In the genomic region with DNA sequence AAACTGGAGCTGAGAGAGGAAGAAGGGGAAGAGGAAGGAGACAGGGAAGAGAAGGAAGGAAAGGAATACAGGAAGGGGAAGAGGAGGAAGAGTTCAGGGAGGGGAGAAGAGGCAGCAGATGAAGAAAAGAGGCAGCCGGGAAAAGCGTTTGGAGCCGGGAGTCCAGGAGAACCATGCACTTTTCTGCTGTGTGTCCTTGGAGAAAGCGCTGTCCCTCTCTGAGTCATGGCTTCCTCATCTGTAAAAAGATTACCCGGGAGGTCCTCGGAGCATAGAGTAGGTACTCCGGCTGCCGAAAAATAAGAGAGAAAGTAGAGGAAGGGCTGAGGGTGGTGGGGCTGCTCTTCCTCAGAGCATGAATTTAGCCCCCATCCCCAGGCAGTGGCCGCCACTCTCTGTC, we compare ENCODE assay signal across 17 cellular contexts.
DNase-seq lines count a peak whose midpoint lies in the region; ATAC-seq, FAIRE-seq and TF ChIP-seq lines count a peak whose summit lies in the region.
"Had no signal": no experiment of that assay in that cellular context is flagged by ENCODE, and none has a peak within 500 bp of the region (broad histone marks: within the 10 kb centered on the region; RNA-seq: fewer than 3 reads in every experiment).

No MANE protein-coding gene starts in this region.

- TF ChIP-seq POLR2A in upper lobe of left lung (IDR thresholded peaks at IDR 0.05): no peak

- H4K91ac ChIP-seq in neuronal stem cell (ENCODE audit: low read depth, low read length, poor library complexity): no peak overlapping the region

- no peaks in the 10 kb centered on the region for H3K9me3 ChIP-seq in HEK293 (ENCODE audit: control insufficient read depth, insufficient read depth, low read depth, low read length)
- H3K9me3 ChIP-seq in neuronal stem cell (replicated peaks in 1 of 2; ENCODE audit: control insufficient read depth in 2 of 2, insufficient read depth in 1 of 2, low read depth in 1 of 2, low read length in 2 of 2): no peaks in the 10 kb centered on the region
- H3K9me3 ChIP-seq in upper lobe of left lung: peaks cover 0 to 9% (median 5%) of the 10 kb centered on the region in 4 donors
- no peaks in the 10 kb centered on the region for H3K9me3 ChIP-seq in pancreas
- H3K9me3 ChIP-seq: HAP-1 had no signal

- H4K8ac ChIP-seq in neuronal stem cell (ENCODE audit: low read depth, low read length): no peak overlapping the region

- intact Hi-C loops in left cardiac atrium (cut with DNase I): no loop called here
- intact Hi-C loops in pancreas (cut with DNase I): no loop called here

- H3K14ac ChIP-seq in neuronal stem cell (ENCODE audit: low read length): no peak overlapping the region

- DNase-seq in mesothelial cell of epicardium (ENCODE audit: low spot score in 2 of 2, unreplicated experiment in 2 of 2) (no peak), neuronal stem cell (ENCODE audit: low spot score) (no peak), left cardiac atrium (no peak), upper lobe of left lung (no peak), pancreas (no peak)
- DNase-seq: AML-193; Caco-2; CD4-positive, alpha-beta T cell; DMS153; DMS79; GDM1 had no signal

- no peak for TF ChIP-seq EP300 in upper lobe of left lung (IDR thresholded peaks at IDR 0.05)

- H3K9me3 Mint-ChIP-seq in brain: peaks cover 0 to 21% (median 8%) of the 10 kb centered on the region in 5 experiments
- H3K9me3 Mint-ChIP-seq in mesothelial cell of epicardium: peaks cover 4% of the 10 kb centered on the region

- peak overlapping the region; percentile 33 for H2AK5ac ChIP-seq in neuronal stem cell (ENCODE audit: low read depth, low read length)

- peak overlapping the region in 3 of 5 experiments; percentile 42 to 94 (median 90) for H3K27ac Mint-ChIP-seq in brain
- H3K27ac Mint-ChIP-seq in mesothelial cell of epicardium: peak overlapping the region; percentile 28
- H3K27ac Mint-ChIP-seq: CD4-positive, alpha-beta T cell had no signal

- H3K79me1 ChIP-seq in neuronal stem cell (ENCODE audit: low read depth, low read length): no peaks in the 10 kb centered on the region

- no peak overlapping the region for H3K4me3 ChIP-seq in HEK293 (ENCODE audit: low read depth, low read length)
- no peak overlapping the region for H3K4me3 ChIP-seq in neuronal stem cell (ENCODE audit: low read length in 2 of 2)
- no peak overlapping the region for H3K4me3 ChIP-seq in upper lobe of left lung
- no peak overlapping the region for H3K4me3 ChIP-seq in pancreas
- H3K4me3 ChIP-seq: HAP-1 had no signal

- H3K4me1 Mint-ChIP-seq in brain: peaks cover 70% of the 10 kb centered on the region
- peaks cover 52% of the 10 kb centered on the region for H3K4me1 Mint-ChIP-seq in mesothelial cell of epicardium

- H2BK5ac ChIP-seq in neuronal stem cell (ENCODE audit: low read length): no peak overlapping the region

- no peak overlapping the region for H3K9ac ChIP-seq in neuronal stem cell (ENCODE audit: low read depth, low read length, poor library complexity)

- ATAC-seq in left cardiac atrium (no peak), upper lobe of left lung (ENCODE audit: low FRiP score in 2 of 2) (no peak), pancreas (no peak), HG03571 (IDR thresholded peaks at IDR 0.05; ENCODE audit: unreplicated experiment) (no peak)

- H3K27me3 Mint-ChIP-seq in brain (peaks cover 6% of the 10 kb centered on the region), mesothelial cell of epicardium (ENCODE audit: low read depth) (peaks cover 13% of the 10 kb centered on the region)

- peak overlapping the region; percentile 1 for H3K4ac ChIP-seq in neuronal stem cell (ENCODE audit: low read length)

- no CpG with 5 or more reads among the region's 9 CpGs for WGBS in neuronal stem cell (ENCODE audit: extremely low coverage in 2 of 2, insufficient read length in 2 of 2, insufficient replicate concordance in 1 of 2), 2 donors
- 74 to 77% methylated on average over 9 of the region's 9 CpGs for WGBS in upper lobe of left lung, 2 donors
- WGBS in pancreas, 2 donors: 68 to 76% methylated on average over 9 of the region's 9 CpGs

- peak overlapping the region; percentile 63 for H3K18ac ChIP-seq in neuronal stem cell (ENCODE audit: low read length)

- TF ChIP-seq CTCF in HEK293 (tag by site-specific recombination; IDR thresholded peaks at IDR 0.05) (no peak), brain (conservative IDR thresholded peaks at IDR 0.05) (no peak), mesothelial cell of epicardium (IDR thresholded peaks at IDR 0.05; ENCODE audit: unreplicated experiment) (no peak), upper lobe of left lung (IDR thresholded peaks at IDR 0.05) (no peak), pancreas (IDR thresholded peaks at IDR 0.05) (no peak)

- H3K36me3 ChIP-seq in HEK293 (ENCODE audit: control insufficient read depth in 2 of 2, insufficient read depth in 1 of 2, low read length in 2 of 2) (no peaks in the 10 kb centered on the region), neuronal stem cell (replicated peaks in 1 of 2; ENCODE audit: control insufficient read depth in 2 of 2, insufficient read depth in 2 of 2, low read length in 2 of 2) (no peaks in the 10 kb centered on the region), upper lobe of left lung (no peaks in the 10 kb centered on the region), pancreas (no peaks in the 10 kb centered on the region)
- H3K36me3 ChIP-seq: HAP-1 had no signal

- H3K27ac ChIP-seq in HEK293 (ENCODE audit: extremely low read depth, low read depth, low read length): no peak overlapping the region
- H3K27ac ChIP-seq in neuronal stem cell (replicated peaks; ENCODE audit: low read length): no peak overlapping the region
- no peak overlapping the region for H3K27ac ChIP-seq in upper lobe of left lung
- H3K27ac ChIP-seq in pancreas: no peak overlapping the region
- H3K27ac ChIP-seq: C4-2B had no signal

- no peak overlapping the region for H2BK15ac ChIP-seq in neuronal stem cell (ENCODE audit: low read length)

- CTCF ChIA-PET in HEK293 (lab: Yijun Ruan, JAX): interaction anchor here (0.7 to 0.9 kb wide), 2 partner anchors 40 to 173 kb away, joined by 3 to 5 read pairs; no protein-coding TSS in a partner anchor

- H3K27me3 ChIP-seq in neuronal stem cell (ENCODE audit: control insufficient read depth in 3 of 3, insufficient read depth in 3 of 3, low read depth in 1 of 3, low read length in 3 of 3) (peaks cover 0 to 3% (median 0%) of the 10 kb centered on the region in 3 experiments), upper lobe of left lung (peaks cover 0 to 3% (median 1%) of the 10 kb centered on the region in 4 donors), pancreas (no peaks in the 10 kb centered on the region)

- peak overlapping the region; percentile 82 for H2BK12ac ChIP-seq in neuronal stem cell (ENCODE audit: low read length)

- H3K4me1 ChIP-seq in HEK293 (ENCODE audit: control insufficient read depth, insufficient read depth, low read length) (no peaks in the 10 kb centered on the region), neuronal stem cell (ENCODE audit: control insufficient read depth in 2 of 2, insufficient read depth in 1 of 2, low read depth in 1 of 2, low read length in 2 of 2) (peaks cover 26 to 43% of the 10 kb centered on the region in 2 donors), upper lobe of left lung (peaks cover 0 to 8% (median 2%) of the 10 kb centered on the region in 4 donors), pancreas (no peaks in the 10 kb centered on the region)
- H3K4me1 ChIP-seq: Caco-2 had no signal

- H3K4me2 ChIP-seq in neuronal stem cell (ENCODE audit: insufficient read depth, low read length, poor library complexity, severe bottlenecking): no peak overlapping the region

- no peak overlapping the region for H3K23ac ChIP-seq in neuronal stem cell (ENCODE audit: low read depth, low read length, poor library complexity)

- H3K4me3 Mint-ChIP-seq in brain (peak overlapping the region in 1 of 5 experiments; percentile 69), mesothelial cell of epicardium (no peak overlapping the region)
- H3K4me3 Mint-ChIP-seq: CD4-positive, alpha-beta T cell had no signal

- H3K36me3 Mint-ChIP-seq in brain (no peaks in the 10 kb centered on the region), mesothelial cell of epicardium (no peaks in the 10 kb centered on the region)

- no peak overlapping the region for H2AFZ ChIP-seq in neuronal stem cell (ENCODE audit: low read length)

- no peak for FAIRE-seq in pancreas (lab: Jason Lieb, UNC)
- FAIRE-seq: A204.1 had no signal

- POLR2A ChIA-PET in HEK293 (lab: Yijun Ruan, JAX): no interaction called here

- H2BK120ac ChIP-seq in neuronal stem cell (ENCODE audit: low read depth, low read length): no peak overlapping the region

TF ChIP-seq in HEK293, 187 proteins besides CTCF, POLR2A, EP300 and RAD21:
- TF ChIP-seq ZNF776 (tag by site-specific recombination; IDR thresholded peaks at IDR 0.05; ENCODE audit: borderline replicate concordance): 0 out of 2 replicates have a peak, but pooled peaks have one; percentile 25
- no peak for TF ChIP-seq ZNF621 (tag by site-specific recombination; IDR thresholded peaks at IDR 0.05)
